2 cellular contexts compared by ENCODE assay signal in the genomic region with DNA sequence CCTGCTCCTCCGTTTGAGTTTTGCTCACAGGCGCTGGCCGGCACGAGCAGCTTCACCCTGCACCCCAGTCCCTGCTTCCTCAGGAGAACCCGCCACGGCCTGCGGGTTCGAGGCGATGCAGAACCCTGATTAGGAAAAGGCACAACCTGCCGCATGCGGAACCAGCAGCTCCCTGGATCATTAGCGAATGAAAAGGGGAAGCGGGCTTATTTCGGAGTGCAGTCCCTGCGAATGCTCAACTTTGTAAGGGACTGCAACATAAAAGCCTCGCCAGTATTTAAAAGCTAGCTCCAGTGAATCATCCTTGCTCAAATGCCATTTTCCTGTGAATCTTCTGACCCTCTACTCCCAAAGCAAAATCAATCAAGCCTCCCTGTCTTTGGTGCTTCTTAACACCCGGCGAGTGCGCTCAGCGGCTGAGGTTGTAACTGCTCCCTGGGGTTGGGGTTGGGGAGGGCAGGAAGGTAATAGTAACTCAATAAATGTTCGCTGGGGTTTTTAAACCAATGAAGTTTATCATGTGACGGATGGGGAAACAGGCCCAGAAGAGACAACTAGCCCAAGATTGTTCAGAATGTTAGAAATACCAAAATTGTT.
TF ChIP-seq lines count a peak whose summit lies in the region.

No MANE protein-coding gene starts in this region.

TF ChIP-seq in SK-N-SH, 30 proteins besides CTCF, POLR2A, EP300 and RAD21 (continued from another document):
- no peak for TF ChIP-seq POLR2AphosphoS5 (IDR thresholded peaks at IDR 0.05; ENCODE audit: low read depth, low read length)
- TF ChIP-seq MEF2A (IDR thresholded peaks at IDR 0.05; ENCODE audit: borderline replicate concordance, low read depth) = no peak
- no peak for TF ChIP-seq EZH2phosphoT487 (IDR thresholded peaks at IDR 0.05; ENCODE audit: borderline replicate concordance, low read depth)
- TF ChIP-seq GATA2 (CRISPR knock-in tag; IDR thresholded peaks at IDR 0.05) = no peak
- no peak for TF ChIP-seq SIN3A (IDR thresholded peaks at IDR 0.05; ENCODE audit: borderline replicate concordance, low read depth, low read length)
- no peak for TF ChIP-seq FOXJ3 (CRISPR knock-in tag; IDR thresholded peaks at IDR 0.05)
- TF ChIP-seq, protein P1, sequence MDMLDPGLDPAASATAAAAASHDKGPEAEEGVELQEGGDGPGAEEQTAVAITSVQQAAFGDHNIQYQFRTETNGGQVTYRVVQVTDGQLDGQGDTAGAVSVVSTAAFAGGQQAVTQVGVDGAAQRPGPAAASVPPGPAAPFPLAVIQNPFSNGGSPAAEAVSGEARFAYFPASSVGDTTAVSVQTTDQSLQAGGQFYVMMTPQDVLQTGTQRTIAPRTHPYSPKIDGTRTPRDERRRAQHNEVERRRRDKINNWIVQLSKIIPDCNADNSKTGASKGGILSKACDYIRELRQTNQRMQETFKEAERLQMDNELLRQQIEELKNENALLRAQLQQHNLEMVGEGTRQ (IDR thresholded peaks at IDR 0.05; ENCODE audit: borderline replicate concordance, low read depth, low read length) = no peak
- TF ChIP-seq JUND (IDR thresholded peaks at IDR 0.05) = no peak
- no peak for TF ChIP-seq TEAD4 (IDR thresholded peaks at IDR 0.05; ENCODE audit: borderline replicate concordance, insufficient read depth)
- TF ChIP-seq, protein P2, sequence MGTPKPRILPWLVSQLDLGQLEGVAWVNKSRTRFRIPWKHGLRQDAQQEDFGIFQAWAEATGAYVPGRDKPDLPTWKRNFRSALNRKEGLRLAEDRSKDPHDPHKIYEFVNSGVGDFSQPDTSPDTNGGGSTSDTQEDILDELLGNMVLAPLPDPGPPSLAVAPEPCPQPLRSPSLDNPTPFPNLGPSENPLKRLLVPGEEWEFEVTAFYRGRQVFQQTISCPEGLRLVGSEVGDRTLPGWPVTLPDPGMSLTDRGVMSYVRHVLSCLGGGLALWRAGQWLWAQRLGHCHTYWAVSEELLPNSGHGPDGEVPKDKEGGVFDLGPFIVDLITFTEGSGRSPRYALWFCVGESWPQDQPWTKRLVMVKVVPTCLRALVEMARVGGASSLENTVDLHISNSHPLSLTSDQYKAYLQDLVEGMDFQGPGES (IDR thresholded peaks at IDR 0.05; ENCODE audit: low read depth, low read length) = no peak

TF ChIP-seq in SK-N-SH treated with all-trans-retinoic acid at 6 μM for 48 hours, 23 proteins besides CTCF, POLR2A, EP300 and RAD21 (continued from another document):
- TF ChIP-seq, protein P3, sequence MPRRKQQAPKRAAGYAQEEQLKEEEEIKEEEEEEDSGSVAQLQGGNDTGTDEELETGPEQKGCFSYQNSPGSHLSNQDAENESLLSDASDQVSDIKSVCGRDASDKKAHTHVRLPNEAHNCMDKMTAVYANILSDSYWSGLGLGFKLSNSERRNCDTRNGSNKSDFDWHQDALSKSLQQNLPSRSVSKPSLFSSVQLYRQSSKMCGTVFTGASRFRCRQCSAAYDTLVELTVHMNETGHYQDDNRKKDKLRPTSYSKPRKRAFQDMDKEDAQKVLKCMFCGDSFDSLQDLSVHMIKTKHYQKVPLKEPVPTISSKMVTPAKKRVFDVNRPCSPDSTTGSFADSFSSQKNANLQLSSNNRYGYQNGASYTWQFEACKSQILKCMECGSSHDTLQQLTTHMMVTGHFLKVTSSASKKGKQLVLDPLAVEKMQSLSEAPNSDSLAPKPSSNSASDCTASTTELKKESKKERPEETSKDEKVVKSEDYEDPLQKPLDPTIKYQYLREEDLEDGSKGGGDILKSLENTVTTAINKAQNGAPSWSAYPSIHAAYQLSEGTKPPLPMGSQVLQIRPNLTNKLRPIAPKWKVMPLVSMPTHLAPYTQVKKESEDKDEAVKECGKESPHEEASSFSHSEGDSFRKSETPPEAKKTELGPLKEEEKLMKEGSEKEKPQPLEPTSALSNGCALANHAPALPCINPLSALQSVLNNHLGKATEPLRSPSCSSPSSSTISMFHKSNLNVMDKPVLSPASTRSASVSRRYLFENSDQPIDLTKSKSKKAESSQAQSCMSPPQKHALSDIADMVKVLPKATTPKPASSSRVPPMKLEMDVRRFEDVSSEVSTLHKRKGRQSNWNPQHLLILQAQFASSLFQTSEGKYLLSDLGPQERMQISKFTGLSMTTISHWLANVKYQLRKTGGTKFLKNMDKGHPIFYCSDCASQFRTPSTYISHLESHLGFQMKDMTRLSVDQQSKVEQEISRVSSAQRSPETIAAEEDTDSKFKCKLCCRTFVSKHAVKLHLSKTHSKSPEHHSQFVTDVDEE (CRISPR knock-in tag; IDR thresholded peaks at IDR 0.05) = no peak
